In the genomic region with DNA sequence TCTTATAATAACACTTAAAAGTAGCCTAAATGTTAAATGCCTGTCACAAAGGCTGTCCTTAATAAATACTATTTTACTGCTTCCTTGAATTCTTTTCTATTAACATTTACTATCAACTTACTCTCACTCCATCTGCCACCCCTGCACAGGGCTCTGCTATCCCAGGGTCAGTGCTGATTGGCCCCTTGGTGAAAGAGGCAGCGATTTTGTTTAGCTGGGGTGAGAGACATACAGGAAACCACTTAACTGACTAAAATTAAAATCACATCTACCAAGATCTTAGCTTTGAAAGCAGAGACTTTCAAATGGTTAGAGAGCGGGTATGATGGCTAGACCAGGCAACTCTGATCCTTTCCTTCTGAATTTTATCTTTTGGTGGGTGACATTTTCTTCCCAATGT, we compare ENCODE assay signal across 22 cellular contexts.
DNase-seq lines count a peak whose midpoint lies in the region; ATAC-seq and TF ChIP-seq lines count a peak whose summit lies in the region.
"Had no signal": no experiment of that assay in that cellular context is flagged by ENCODE, and none has a peak within 500 bp of the region (broad histone marks: within the 10 kb centered on the region; RNA-seq: fewer than 3 reads in every experiment).

No MANE protein-coding gene starts in this region.

- H3K9me3 Mint-ChIP-seq in activated naive CD4-positive, alpha-beta T cell treated with anti-CD3 and anti-CD28 coated beads, Interleukin-2, amount 50 U/mL, for 72 hours = no peaks in the 10 kb centered on the region
- H3K9me3 Mint-ChIP-seq: HFFc6; T-helper 1 cell treated with Interleukin-12 subunit alpha and Interleukin-12 subunit beta and Interleukin-4 antibody, amounts not matched to agents 30 μg/mL and 1 μg/mL, for 36 hours had no signal

- H3K9me3 ChIP-seq in SJCRH30 (replicated peaks) (no peaks in the 10 kb centered on the region), breast epithelium (no peaks in the 10 kb centered on the region)

- TF ChIP-seq CTCF in GM12865 (IDR thresholded peaks at IDR 0.05; ENCODE audit: insufficient read depth, low read depth, low read length, missing control alignments) = no peak
- no peak for TF ChIP-seq CTCF in breast epithelium (IDR thresholded peaks at IDR 0.05)

- intact Hi-C loops in breast epithelium (cut with DNase I; ENCODE audit: low total_unique reads) = no loop called here

- H3K27ac ChIP-seq in SJCRH30 (no peak overlapping the region), breast epithelium (no peak overlapping the region)

- peak; percentile 44 for ATAC-seq in GM18868 (IDR thresholded peaks at IDR 0.05; ENCODE audit: unreplicated experiment)
- peak; percentile 86 for ATAC-seq in GM19455 (IDR thresholded peaks at IDR 0.05; ENCODE audit: unreplicated experiment)
- ATAC-seq in HG03280 (IDR thresholded peaks at IDR 0.05; ENCODE audit: unreplicated experiment) = peak; percentile 75
- ATAC-seq in activated naive CD4-positive, alpha-beta T cell treated with anti-CD3 and anti-CD28 coated beads, Interleukin-2, amount 50 U/mL, for 72 hours = no peak
- ATAC-seq: PC-3 had no signal

- no peak for TF ChIP-seq POLR2A in breast epithelium (IDR thresholded peaks at IDR 0.05)

- DNase-seq in GM12865 (ENCODE audit: low read depth) = peak; percentile 30
- DNase-seq in SJCRH30 = no peak
- DNase-seq in breast epithelium (ENCODE audit: low spot score in 2 of 2) = no peak
- no peak for DNase-seq in AG08395 (ENCODE audit: low spot score)
- DNase-seq in activated naive CD4-positive, alpha-beta T cell treated with anti-CD3 and anti-CD28 coated beads, Interleukin-2, amount 50 U/mL, for 72 hours (ENCODE audit: low spot score in 2 of 2) = no peak
- DNase-seq: CD4-positive, alpha-beta memory T cell; DMS53; EL; H7; HFFc6; KG1; NCI-H1105 treated with DMSO at 0.1 percent for 48 hours; NCI-H1694; NCI-H2081 treated with DMSO at 0.1 percent for 48 hours; NCI-H748 treated with DMSO at 0.1 percent for 48 hours; PC-3; RPMI8226; SHP77 treated with DMSO at 0.1 percent for 48 hours had no signal

- H3K4me3 ChIP-seq in GM12865 (ENCODE audit: low read depth, low read length) (no peak overlapping the region), SJCRH30 (no peak overlapping the region), breast epithelium (no peak overlapping the region)

- H3K36me3 Mint-ChIP-seq in activated naive CD4-positive, alpha-beta T cell treated with anti-CD3 and anti-CD28 coated beads, Interleukin-2, amount 50 U/mL, for 72 hours = no peaks in the 10 kb centered on the region
- H3K36me3 Mint-ChIP-seq: CD4-positive, alpha-beta memory T cell had no signal

- no peaks in the 10 kb centered on the region for H3K36me3 ChIP-seq in SJCRH30
- no peaks in the 10 kb centered on the region for H3K36me3 ChIP-seq in breast epithelium

- H3K27ac Mint-ChIP-seq in activated naive CD4-positive, alpha-beta T cell treated with anti-CD3 and anti-CD28 coated beads, Interleukin-2, amount 50 U/mL, for 72 hours = no peak overlapping the region
- H3K27ac Mint-ChIP-seq: CD4-positive, alpha-beta memory T cell; HFFc6; T-helper 1 cell treated with Interleukin-12 subunit alpha and Interleukin-12 subunit beta and Interleukin-4 antibody, amounts not matched to agents 30 μg/mL and 1 μg/mL, for 36 hours had no signal

- no peaks in the 10 kb centered on the region for H3K4me1 ChIP-seq in SJCRH30
- H3K4me1 ChIP-seq in breast epithelium = no peaks in the 10 kb centered on the region

- H3K27me3 ChIP-seq in SJCRH30 (no peaks in the 10 kb centered on the region), breast epithelium (no peaks in the 10 kb centered on the region)

Comparison
In these comparisons a context has a peak if more than half of its experiments do, and no peak if none do; other contexts are left out.
1. ATAC-seq: peak in GM18868 (single experiment), GM19455 (single experiment) and HG03280 (single experiment); none in activated naive CD4-positive, alpha-beta T cell treated with anti-CD3 and anti-CD28 coated beads, Interleukin-2, amount 50 U/mL, for 72 hours (0 of 2).